8 cellular contexts compared by ENCODE assay signal in genomic region chr12:88993655-88994054, GRCh38.
A peak's percentile ranks its signal among the peaks of the same experiment; 100 is the strongest.
DNase-seq lines count a peak whose midpoint lies in the region; ATAC-seq and TF ChIP-seq lines count a peak whose summit lies in the region.

No MANE protein-coding gene starts in this region.

- DNase-seq in Jurkat, Clone E6-1 (ENCODE audit: low read depth, low spot score) = peak; percentile 35
- DNase-seq in OCI-M1 (lab: John Stamatoyannopoulos, UW) (peak; percentile 81), esophagus muscularis mucosa (ENCODE audit: extremely low spot score) (no peak), prostate gland (ENCODE audit: low spot score) (peak; percentile 5), mucosa of gallbladder (ENCODE audit: low spot score) (no peak)

- H3K4me1 ChIP-seq in esophagus muscularis mucosa = peaks cover 0 to 16% (median 5%) of the 10 kb centered on the region in 4 donors
- no peaks in the 10 kb centered on the region for H3K4me1 ChIP-seq in prostate gland (replicated peaks)

- TF ChIP-seq POLR2A in esophagus muscularis mucosa (IDR thresholded peaks at IDR 0.05; ENCODE audit: low read depth) (no peak), prostate gland (IDR thresholded peaks at IDR 0.05) (no peak)

- no peaks in the 10 kb centered on the region for H3K9me3 ChIP-seq in esophagus muscularis mucosa
- H3K9me3 ChIP-seq in prostate gland = no peaks in the 10 kb centered on the region

- H3K27ac ChIP-seq in esophagus muscularis mucosa (replicated peaks in 1 of 4) (no peak overlapping the region), prostate gland (no peak overlapping the region)

- H3K36me3 ChIP-seq in esophagus muscularis mucosa = no peaks in the 10 kb centered on the region
- H3K36me3 ChIP-seq in prostate gland = no peaks in the 10 kb centered on the region

- H3K27me3 ChIP-seq in esophagus muscularis mucosa (no peaks in the 10 kb centered on the region), prostate gland (replicated peaks; ENCODE audit: insufficient read depth) (no peaks in the 10 kb centered on the region)

- ATAC-seq in GM21717 (IDR thresholded peaks at IDR 0.05; ENCODE audit: unreplicated experiment) = no peak
- no peak for ATAC-seq in HG03469 (IDR thresholded peaks at IDR 0.05; ENCODE audit: unreplicated experiment)

- peak; percentile 40; the same call in 2 of the 3 replicates for TF ChIP-seq CTCF in GM12872 (IDR thresholded peaks at IDR 0.05; ENCODE audit: insufficient read depth, low read depth, low read length)
- TF ChIP-seq CTCF in esophagus muscularis mucosa (IDR thresholded peaks at IDR 0.05) = peak; percentile 62 to 70 (median 66)
- peak in 3 of 4 experiments; percentile 59 to 76 (median 70) for TF ChIP-seq CTCF in prostate gland (IDR thresholded peaks at IDR 0.05)

- no peak for TF ChIP-seq EP300 in esophagus muscularis mucosa (IDR thresholded peaks at IDR 0.05)

- 21% methylated on average over 3 of the region's 3 CpGs for WGBS in esophagus muscularis mucosa
- WGBS in prostate gland = 10% methylated on average over 3 of the region's 3 CpGs

- no peak overlapping the region for H3K4me3 ChIP-seq in Jurkat, Clone E6-1 (ENCODE audit: low read length)
- H3K4me3 ChIP-seq in esophagus muscularis mucosa (no peak overlapping the region), prostate gland (no peak overlapping the region)

- intact Hi-C loops in esophagus muscularis mucosa (cut with DNase I) = loop anchor here (2.0 to 5.0 kb wide), 2 partner anchors 415 to 841 kb away; no protein-coding TSS in a partner anchor
- intact Hi-C loops in prostate gland (cut with DNase I) = loop anchor here (2.0 kb wide), 2 partner anchors 413 to 839 kb away; partner anchors contain the start of gene KITLG

Comparison
In these comparisons a context has a peak if more than half of its experiments do, and no peak if none do; other contexts are left out.
1. DNase-seq: peak in Jurkat, Clone E6-1 (single experiment), OCI-M1 (single experiment) and prostate gland (single experiment); none in esophagus muscularis mucosa (single experiment) and mucosa of gallbladder (single experiment).
2. Peak in every context shown above with its lines, with median percentiles within 50 percentile points of each other: CTCF ChIP-seq.